Comparison of ENCODE assay signal across 8 cellular contexts in the genomic region with DNA sequence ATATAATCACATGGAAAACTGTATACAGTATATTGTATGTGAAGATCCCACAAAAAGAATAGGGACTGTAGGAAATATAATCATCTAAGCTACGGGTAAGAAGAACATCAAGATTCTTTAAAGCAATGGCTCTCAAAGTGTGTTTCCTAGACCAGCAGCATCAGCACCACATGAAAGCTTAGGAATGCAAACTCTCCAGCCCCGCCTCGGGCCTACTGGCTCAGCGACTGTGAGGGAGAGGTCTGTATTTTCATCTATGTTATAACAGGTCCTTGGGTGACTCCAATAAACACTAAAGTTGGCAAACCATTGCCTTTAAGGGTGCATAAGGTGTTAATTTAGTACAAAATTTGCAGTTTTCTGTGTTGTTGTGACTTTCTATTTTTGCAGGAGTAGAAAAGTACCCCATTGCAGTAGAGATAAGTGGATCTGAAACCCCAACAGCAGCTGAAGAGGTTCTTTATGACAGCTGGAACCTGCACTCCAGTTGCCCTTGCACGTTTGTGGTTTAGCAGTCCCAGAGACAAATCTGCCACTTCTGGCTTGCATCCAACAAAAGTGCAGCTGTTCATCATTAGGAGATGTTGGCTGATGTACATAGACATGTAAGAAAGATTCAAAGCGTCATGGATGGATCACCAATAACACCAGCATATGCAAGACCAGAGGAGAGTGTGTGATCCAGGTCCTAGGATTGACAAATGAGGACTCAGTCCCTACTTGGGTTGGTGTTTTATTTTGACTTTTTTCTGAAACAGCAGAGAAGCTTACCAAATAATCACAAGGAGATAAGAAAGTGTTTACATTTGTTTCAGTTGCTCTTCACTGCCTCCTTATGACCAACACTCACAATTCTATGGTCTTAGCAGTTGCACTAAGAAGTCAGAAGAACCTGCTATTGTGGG. TPM values are rescaled to one million over a fixed set of nuclear protein-coding genes. Genes with fewer than 3 reads are reported as not detected.
A peak's percentile ranks its signal among the peaks of the same experiment; 100 is the strongest.
DNase-seq lines count a peak whose midpoint lies in the region; ATAC-seq and TF ChIP-seq lines count a peak whose summit lies in the region.

No MANE protein-coding gene starts in this region.

- DNase-seq in NCI-H1436 (lab: John Stamatoyannopoulos, UW) (peak; percentile 3), NCI-H1436 treated with DMSO at 0.1 percent for 48 hours (lab: John Stamatoyannopoulos, UW) (no peak), NB4 (ENCODE audit: low read depth) (peak; percentile 65), astrocyte of the spinal cord (ENCODE audit: low read depth, low spot score) (peak; percentile 29), NCI-H226 (no peak), psoas muscle (no peak)
- no peak for DNase-seq in activated T-cell treated with anti-CD3 and anti-CD28 coated beads, Interleukin-2, amount 50 U/mL, for 72 hours

- no peaks in the 10 kb centered on the region for H3K4me1 ChIP-seq in psoas muscle

- H3K4me3 ChIP-seq in NB4 (ENCODE audit: low read depth, low read length) (no peak overlapping the region), astrocyte of the spinal cord (ENCODE audit: low read depth, low read length) (no peak overlapping the region), psoas muscle (no peak overlapping the region)

- WGBS in psoas muscle, 3 donors = 24 to 32% (median 26%) methylated on average over 6 of the region's 6 CpGs

- TF ChIP-seq CTCF in NB4 (IDR thresholded peaks at IDR 0.05; ENCODE audit: low read depth, low read length) (no peak), astrocyte of the spinal cord (IDR thresholded peaks at IDR 0.05; ENCODE audit: low read depth, low read length) (no peak), psoas muscle (IDR thresholded peaks at IDR 0.05) (no peak)

- no peaks in the 10 kb centered on the region for H3K36me3 ChIP-seq in psoas muscle (ENCODE audit: insufficient read depth in 1 of 2, low read depth in 1 of 2)

- no peaks in the 10 kb centered on the region for H3K27me3 ChIP-seq in psoas muscle (ENCODE audit: insufficient read depth in 3 of 3, low read length in 2 of 3)

- H3K9me3 Mint-ChIP-seq in activated T-cell treated with anti-CD3 and anti-CD28 coated beads, Interleukin-2, amount 50 U/mL, for 72 hours = peaks cover 2% of the 10 kb centered on the region in 2 donors

- H3K27ac Mint-ChIP-seq in activated T-cell treated with anti-CD3 and anti-CD28 coated beads, Interleukin-2, amount 50 U/mL, for 72 hours = no peak overlapping the region

- H3K4me3 Mint-ChIP-seq in activated T-cell treated with anti-CD3 and anti-CD28 coated beads, Interleukin-2, amount 50 U/mL, for 72 hours = no peak overlapping the region

- intact Hi-C loops in psoas muscle (cut with DNase I) = no loop called here

- peak; percentile 91 for ATAC-seq in HG02610 (IDR thresholded peaks at IDR 0.05; ENCODE audit: unreplicated experiment)
- ATAC-seq in psoas muscle = no peak
- ATAC-seq in activated T-cell treated with anti-CD3 and anti-CD28 coated beads, Interleukin-2, amount 50 U/mL, for 72 hours (replicated peaks in 1 of 2) = no peak

- H3K27me3 Mint-ChIP-seq in activated T-cell treated with anti-CD3 and anti-CD28 coated beads, Interleukin-2, amount 50 U/mL, for 72 hours (ENCODE audit: low read depth) = no peaks in the 10 kb centered on the region

- H3K4me1 Mint-ChIP-seq in activated T-cell treated with anti-CD3 and anti-CD28 coated beads, Interleukin-2, amount 50 U/mL, for 72 hours (ENCODE audit: low read depth) = peaks cover 13% of the 10 kb centered on the region

- H3K27ac ChIP-seq in psoas muscle = no peak overlapping the region

- H3K36me3 Mint-ChIP-seq in activated T-cell treated with anti-CD3 and anti-CD28 coated beads, Interleukin-2, amount 50 U/mL, for 72 hours (ENCODE audit: insufficient read depth in 2 of 2) = no peaks in the 10 kb centered on the region

- TF ChIP-seq POLR2A in NB4 (IDR thresholded peaks at IDR 0.05; ENCODE audit: extremely low read depth, insufficient read length) = no peak

- H3K9me3 ChIP-seq in psoas muscle = no peaks in the 10 kb centered on the region

- in situ Hi-C loops in astrocyte of the spinal cord (cut with HindIII; ENCODE audit: low sequenced_read_pairs) = no loop called here

RNA-seq across cellular contexts. Expression of gene IFNAR1, which starts 15.9 kb away (rescaled TPM):
- 10 to 100 TPM; 16.1 to 20.8 (median 18.2) TPM for total RNA-seq in psoas muscle
- polyA plus RNA-seq in psoas muscle = 10 to 100 TPM; 10.4 to 31.6 (median 10.9) TPM
- 10 to 100 TPM; 28.2 to 29.1 TPM for total RNA-seq in activated T-cell treated with anti-CD3 and anti-CD28 coated beads, Interleukin-2, amount 50 U/mL, for 72 hours

RNA-seq across cellular contexts. Expression of gene IL10RB, which starts 42.7 kb away (rescaled TPM):
- total RNA-seq in psoas muscle = 1 to 10 TPM; 4.4 to 8.1 (median 6.6) TPM
- 1 to 10 TPM; 5.6 to 9.3 (median 8.5) TPM for polyA plus RNA-seq in psoas muscle
- 10 to 100 TPM; 36.4 to 44.0 TPM for total RNA-seq in activated T-cell treated with anti-CD3 and anti-CD28 coated beads, Interleukin-2, amount 50 U/mL, for 72 hours

Comparison
In these comparisons a context has a peak if more than half of its experiments do, and no peak if none do; other contexts are left out.
1. DNase-seq: peak in NCI-H1436 (single experiment), NB4 (single experiment) and astrocyte of the spinal cord (single experiment); none in NCI-H1436 treated with DMSO at 0.1 percent for 48 hours (single experiment), NCI-H226 (single experiment), psoas muscle (0 of 2) and activated T-cell treated with anti-CD3 and anti-CD28 coated beads, Interleukin-2, amount 50 U/mL, for 72 hours (0 of 2).
2. RNA of gene IL10RB, which starts 42.7 kb away (total RNA-seq): 36.4 to 44.0 TPM in activated T-cell treated with anti-CD3 and anti-CD28 coated beads, Interleukin-2, amount 50 U/mL, for 72 hours; 4.4 to 8.1 TPM in psoas muscle; every median in the first group is over 4 times any median in the second.